Comparison of ENCODE assay signal across 17 cellular contexts in the genomic region with DNA sequence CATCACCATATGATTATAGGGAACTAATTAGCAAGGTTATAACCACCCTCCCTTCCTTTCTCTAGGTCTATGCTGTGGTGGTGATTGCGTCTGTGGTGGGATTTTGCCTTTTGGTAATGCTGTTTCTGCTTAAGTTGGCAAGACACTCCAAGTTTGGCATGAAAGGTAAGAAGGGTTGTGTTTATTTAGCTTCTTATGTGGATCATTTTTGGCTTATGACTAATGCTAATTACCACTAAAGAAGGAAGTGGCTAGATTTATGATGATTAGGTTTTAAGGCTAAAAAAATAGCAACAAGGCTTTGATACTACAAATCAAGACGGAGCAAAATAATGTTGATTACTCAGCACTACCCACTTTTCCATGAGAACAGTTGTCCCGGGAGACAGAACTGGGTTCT.
DNase-seq lines count a peak whose midpoint lies in the region; FAIRE-seq and TF ChIP-seq lines count a peak whose summit lies in the region.
"Had no signal": no experiment of that assay in that cellular context is flagged by ENCODE, and none has a peak within 500 bp of the region (broad histone marks: within the 10 kb centered on the region; RNA-seq: fewer than 3 reads in every experiment).

No MANE protein-coding gene starts in this region.

- peak overlapping the region; percentile 44 for H3K4me2 ChIP-seq in keratinocyte (ENCODE audit: control insufficient read depth, extremely low read depth, insufficient read depth, low read depth, low read length)

- no peaks in the 10 kb centered on the region for H3K79me2 ChIP-seq in keratinocyte (ENCODE audit: control insufficient read depth, insufficient read depth, low read length)

- H3K9me1 ChIP-seq in keratinocyte (ENCODE audit: control insufficient read depth, extremely low read depth, insufficient read depth, low read length): no peaks in the 10 kb centered on the region

- H3K9ac ChIP-seq in keratinocyte (ENCODE audit: control insufficient read depth, extremely low read depth, insufficient read depth, low read length): no peak overlapping the region

- no peaks in the 10 kb centered on the region for H4K20me1 ChIP-seq in keratinocyte (ENCODE audit: control insufficient read depth, extremely low read depth, insufficient read depth, low read length)

- no peak overlapping the region for H3K27ac ChIP-seq in keratinocyte (ENCODE audit: control insufficient read depth, insufficient read depth, low read length)
- H3K27ac ChIP-seq: ovary, Peyer's patch, SK-N-MC, tibial nerve had no signal

- H3K36me3 ChIP-seq in keratinocyte (ENCODE audit: control insufficient read depth in 2 of 2, extremely low read depth in 1 of 2, insufficient read depth in 2 of 2, low read length in 2 of 2) (no peaks in the 10 kb centered on the region), BE2C (no peaks in the 10 kb centered on the region)
- H3K36me3 ChIP-seq: ovary, Peyer's patch had no signal

- dilution Hi-C loops in keratinocyte (cut with MboI; ENCODE audit: extremely low pct_ligation_motif_present, low sequenced_read_pairs): no loop called here

- peak; percentile 75 for FAIRE-seq in keratinocyte (lab: Jason Lieb, UNC)
- FAIRE-seq: GM19239, H54 had no signal

- H3K4me3 ChIP-seq in astrocyte of the spinal cord (ENCODE audit: low read depth, low read length) (no peak overlapping the region), keratinocyte (ENCODE audit: control insufficient read depth in 2 of 3, extremely low read depth in 1 of 3, insufficient read depth in 2 of 3, low read depth in 1 of 3, low read length in 3 of 3) (peak overlapping the region in 1 of 3 experiments; percentile 0), BE2C (ENCODE audit: low read depth, low read length) (no peak overlapping the region)
- H3K4me3 ChIP-seq: ovary, Peyer's patch, SK-N-MC, tibial nerve had no signal

- no peaks in the 10 kb centered on the region for H3K9me3 ChIP-seq in keratinocyte (ENCODE audit: control insufficient read depth, low read depth, low read length)
- no peaks in the 10 kb centered on the region for H3K9me3 ChIP-seq in BE2C
- H3K9me3 ChIP-seq: ovary, Peyer's patch, tibial nerve had no signal

- H3K4me1 ChIP-seq in keratinocyte (ENCODE audit: control insufficient read depth, extremely low read depth, insufficient read depth, low read length) (peaks cover 42% of the 10 kb centered on the region), BE2C (no peaks in the 10 kb centered on the region)
- H3K4me1 ChIP-seq: Peyer's patch had no signal

- no peak overlapping the region for H2AFZ ChIP-seq in keratinocyte (ENCODE audit: control insufficient read depth, low read length)

- DNase-seq in Caki2 (ENCODE audit: low read depth) (peak; percentile 1), LoVo (ENCODE audit: low spot score) (peak; percentile 29), astrocyte of the spinal cord (ENCODE audit: low read depth, low spot score) (peak; percentile 36), keratinocyte (ENCODE audit: low read depth, low spot score) (peak; percentile 17), NCI-H1048 (lab: John Stamatoyannopoulos, UW) (no peak), BE2C (no peak), activated T-cell treated with anti-CD3 and anti-CD28 coated beads for 4 hours (no peak)
- DNase-seq: activated effector memory CD4-positive, alpha-beta T cell treated with anti-CD3 and anti-CD28 coated beads, Interleukin-2, amount 50 U/mL, for 16 hours; amniotic stem cell; Calu3; NCI-H1436; ovary; Peyer's patch had no signal

- TF ChIP-seq CTCF in astrocyte of the spinal cord (IDR thresholded peaks at IDR 0.05; ENCODE audit: low read depth, low read length) (no peak), keratinocyte (optimal IDR thresholded peaks at IDR 0.05 in 1 of 3, IDR thresholded peaks at IDR 0.05 in 1 of 3, conservative IDR thresholded peaks at IDR 0.05 in 1 of 3; ENCODE audit: extremely low read depth in 1 of 3, insufficient read depth in 2 of 3, low read length in 3 of 3) (no peak), BE2C (IDR thresholded peaks at IDR 0.05; ENCODE audit: low read depth, low read length) (no peak)

- in situ Hi-C loops in Caki2 (cut with HindIII; ENCODE audit: low pct_unique_long_range_greater_than_20kb, low sequenced_read_pairs) (no loop called here), astrocyte of the spinal cord (cut with HindIII; ENCODE audit: low sequenced_read_pairs) (no loop called here)

- no peaks in the 10 kb centered on the region for H3K27me3 ChIP-seq in keratinocyte (ENCODE audit: control insufficient read depth, extremely low read depth, insufficient read depth, low read length)
- H3K27me3 ChIP-seq in BE2C: no peaks in the 10 kb centered on the region
- H3K27me3 ChIP-seq: ovary, Peyer's patch, tibial nerve had no signal

Comparison
In these comparisons a context has a peak if more than half of its experiments do, and no peak if none do; other contexts are left out.
1. DNase-seq: peak in Caki2 (single experiment), LoVo (single experiment), astrocyte of the spinal cord (single experiment) and keratinocyte (single experiment); none in NCI-H1048 (single experiment), BE2C (single experiment) and activated T-cell treated with anti-CD3 and anti-CD28 coated beads for 4 hours (single experiment).